ENCODE assay signal across 10 cellular contexts in the genomic region with DNA sequence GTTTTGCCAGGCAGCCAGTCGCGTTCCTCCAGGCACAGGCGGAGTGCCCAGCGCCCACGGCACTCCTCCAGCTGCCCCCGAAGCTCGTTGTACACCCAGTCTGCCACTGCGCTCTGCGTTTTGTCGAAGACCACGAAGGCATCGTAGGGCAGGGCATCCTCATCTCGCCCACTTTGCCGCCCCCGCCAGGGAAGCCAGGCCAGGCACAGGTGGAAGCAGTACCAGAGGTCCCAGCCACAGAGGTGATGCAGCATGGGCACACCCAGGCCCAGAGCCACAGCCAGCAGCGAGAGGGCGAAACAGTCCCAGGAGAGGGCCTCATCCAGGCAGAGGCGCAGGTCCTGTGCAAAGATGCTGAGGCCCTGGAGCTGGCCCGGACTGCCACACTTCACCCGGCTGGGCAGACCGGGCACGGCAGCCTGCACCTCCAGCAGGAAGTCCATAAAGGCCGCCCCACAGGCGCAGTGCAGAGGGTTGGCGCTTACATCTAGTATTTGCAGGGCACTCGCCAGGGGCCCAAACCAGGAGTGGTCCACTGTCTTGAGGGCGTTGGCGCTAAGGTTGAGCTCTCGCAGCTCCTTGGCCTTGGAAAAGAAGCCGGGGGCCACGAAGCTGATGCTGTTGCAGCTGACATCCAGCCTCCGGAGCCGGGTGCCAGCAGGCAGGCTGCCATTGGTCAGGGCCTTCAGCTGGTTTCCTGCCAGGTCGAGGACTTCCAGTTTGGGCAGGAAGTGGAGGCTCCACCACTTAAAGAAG. TPM values are rescaled to one million over a fixed set of nuclear protein-coding genes. Genes with fewer than 3 reads are reported as not detected.
DNase-seq lines count a peak whose midpoint lies in the region; ATAC-seq and TF ChIP-seq lines count a peak whose summit lies in the region.
"Had no signal": no experiment of that assay in that cellular context is flagged by ENCODE, and none has a peak within 500 bp of the region (broad histone marks: within the 10 kb centered on the region; RNA-seq: fewer than 3 reads in every experiment).

No MANE protein-coding gene starts in this region.

- H3K9me3 ChIP-seq in KOPT-K1 (ENCODE audit: insufficient read depth, low read length, poor library complexity, severe bottlenecking) (no peaks in the 10 kb centered on the region), spleen (no peaks in the 10 kb centered on the region)
- H3K9me3 ChIP-seq: neutrophil, thoracic aorta had no signal

- POLR2A ChIA-PET in activated B cell treated with CpG ODN at 0.5 μM for 24 hours (lab: Charles Lee), result interaction anchor here (0.6 to 5.1 kb wide), 5 partner anchors 10 to 1914 kb away, joined by 3 to 51 read pairs (median 8); partner anchors contain the start of gene WDR82

- peak overlapping the region in 3 of 8 donors; percentile 7 to 50 (median 11) for H3K4me3 ChIP-seq in spleen
- H3K4me3 ChIP-seq: thoracic aorta had no signal

- ATAC-seq in activated B cell treated with CpG ODN at 0.5 μM for 24 hours (ENCODE audit: low read depth) (no peak), HG03460 (IDR thresholded peaks at IDR 0.05; ENCODE audit: unreplicated experiment) (no peak)
- ATAC-seq in activated naive CD4-positive, alpha-beta T cell treated with anti-CD3 and anti-CD28 coated beads, Interleukin-2, amount 50 U/mL, for 72 hours, result peak; percentile 50 to 64

- TF ChIP-seq CTCF in activated B cell treated with CpG ODN at 0.5 μM for 24 hours (IDR thresholded peaks at IDR 0.05) (no peak), spleen (IDR thresholded peaks at IDR 0.05 in 8 of 11, conservative IDR thresholded peaks at IDR 0.05 in 3 of 11) (no peak)

- H3K36me3 ChIP-seq in KOPT-K1 (ENCODE audit: insufficient read depth, low read length) (peaks cover 18% of the 10 kb centered on the region; the same call in 1 of the 2 replicates), spleen (peaks cover 0 to 46% (median 0%) of the 10 kb centered on the region in 6 donors)
- H3K36me3 ChIP-seq: thoracic aorta had no signal

- H3K4me3 Mint-ChIP-seq in activated B cell treated with CpG ODN at 0.5 μM for 24 hours, result peak overlapping the region; percentile 11

- DNase-seq in activated B cell treated with CpG ODN at 0.5 μM for 24 hours (no peak), spleen (peak; percentile 88), D341Med (ENCODE audit: low spot score) (no peak), inferior parietal cortex (ENCODE audit: extremely low spot score) (no peak)
- DNase-seq in activated naive CD4-positive, alpha-beta T cell treated with anti-CD3 and anti-CD28 coated beads, Interleukin-2, amount 50 U/mL, for 72 hours (ENCODE audit: low spot score in 2 of 2), result peak in 1 of 2 donors; percentile 54
- DNase-seq: NCI-H2107 had no signal

- intact Hi-C loops in activated B cell treated with CpG ODN at 0.5 μM for 24 hours (cut with micrococcal nuclease) (loop anchor here (5.0 kb wide), 1 partner anchor 219 kb away; no protein-coding TSS in a partner anchor), spleen (cut with DNase I; ENCODE audit: low total_unique reads) (no loop called here)

- peaks cover 42 to 100% (median 92%) of the 10 kb centered on the region in 6 donors for H3K4me1 ChIP-seq in spleen

- no peak for TF ChIP-seq POLR2A in spleen (IDR thresholded peaks at IDR 0.05)

- peaks cover 47% of the 10 kb centered on the region for H3K36me3 Mint-ChIP-seq in activated B cell treated with CpG ODN at 0.5 μM for 24 hours (ENCODE audit: low read depth)
- no peaks in the 10 kb centered on the region for H3K36me3 Mint-ChIP-seq in activated naive CD4-positive, alpha-beta T cell treated with anti-CD3 and anti-CD28 coated beads, Interleukin-2, amount 50 U/mL, for 72 hours

- H3K4me1 Mint-ChIP-seq in activated B cell treated with CpG ODN at 0.5 μM for 24 hours, result peaks cover 95% of the 10 kb centered on the region

- no peaks in the 10 kb centered on the region for H3K9me3 Mint-ChIP-seq in activated B cell treated with CpG ODN at 0.5 μM for 24 hours
- H3K9me3 Mint-ChIP-seq in activated naive CD4-positive, alpha-beta T cell treated with anti-CD3 and anti-CD28 coated beads, Interleukin-2, amount 50 U/mL, for 72 hours, result no peaks in the 10 kb centered on the region

- 67 to 78% (median 74%) methylated on average over 15 to 34 of the region's 34 CpGs for WGBS in spleen, 5 donors

- H3K27ac ChIP-seq in KOPT-K1 (ENCODE audit: low read depth, low read length, poor library complexity, severe bottlenecking), result peak overlapping the region; percentile 90
- H3K27ac ChIP-seq in spleen, result peak overlapping the region in 3 of 8 donors; percentile 48 to 67 (median 61)
- H3K27ac ChIP-seq: thoracic aorta had no signal

- CTCF ChIA-PET in activated B cell treated with CpG ODN at 0.5 μM for 24 hours (lab: Charles Lee), result interaction anchor here (1.2 to 6.4 kb wide), 9 partner anchors 10 to 117 kb away, joined by 4 to 58 read pairs (median 30); partner anchors contain the start of genes GLYCTK, TWF2 and WDR82

- no peak overlapping the region for H3K27ac Mint-ChIP-seq in activated B cell treated with CpG ODN at 0.5 μM for 24 hours
- peak overlapping the region; percentile 85 to 93 for H3K27ac Mint-ChIP-seq in activated naive CD4-positive, alpha-beta T cell treated with anti-CD3 and anti-CD28 coated beads, Interleukin-2, amount 50 U/mL, for 72 hours

- H3K27me3 Mint-ChIP-seq in activated B cell treated with CpG ODN at 0.5 μM for 24 hours, result no peaks in the 10 kb centered on the region

- no peaks in the 10 kb centered on the region for H3K27me3 ChIP-seq in spleen (replicated peaks in 1 of 7)
- H3K27me3 ChIP-seq: neutrophil had no signal

RNA-seq across cellular contexts. Expression of gene TLR9, which starts 3.7 kb away (rescaled TPM):
- total RNA-seq in activated B cell treated with CpG ODN at 0.5 μM for 24 hours, result 10.4 and 11.4 TPM in 2 replicates
- under 1 TPM; 0.18 to 0.86 TPM for total RNA-seq in activated naive CD4-positive, alpha-beta T cell treated with anti-CD3 and anti-CD28 coated beads, Interleukin-2, amount 50 U/mL, for 72 hours
- 1 to 10 TPM; 2.3 to 7.7 (median 4.2) TPM for total RNA-seq in spleen
- polyA plus RNA-seq in spleen, result 1 to 10 TPM in 1 of 3 donors, under 1 TPM in 1, not detected in 1; 0.55 to 3.8 TPM
- total RNA-seq: thoracic aorta had no signal

RNA-seq across cellular contexts. Expression of gene TWF2, which starts 17.2 kb away (rescaled TPM):
- total RNA-seq in activated B cell treated with CpG ODN at 0.5 μM for 24 hours, result 74.1 and 76.7 TPM in 2 replicates
- total RNA-seq in activated naive CD4-positive, alpha-beta T cell treated with anti-CD3 and anti-CD28 coated beads, Interleukin-2, amount 50 U/mL, for 72 hours, result 100 to 1,000 TPM in 1 of 2 donors, 10 to 100 TPM in 1; 75.8 to 139 TPM
- 100 to 1,000 TPM in 1 of 7 donors, 10 to 100 TPM in 6; 57.5 to 109 (median 68.2) TPM for total RNA-seq in spleen
- polyA plus RNA-seq in spleen, result 10 to 100 TPM; 47.3 to 71.4 (median 59.8) TPM

RNA-seq across cellular contexts. Expression of gene ALAS1, which starts 23.8 kb away (rescaled TPM):
- total RNA-seq in activated B cell treated with CpG ODN at 0.5 μM for 24 hours (25.9 and 27.6 TPM in 2 replicates), spleen (10 to 100 TPM; 25.3 to 40.8 (median 33.8) TPM)
- total RNA-seq in activated naive CD4-positive, alpha-beta T cell treated with anti-CD3 and anti-CD28 coated beads, Interleukin-2, amount 50 U/mL, for 72 hours, result 10 to 100 TPM; 56.1 to 72.0 TPM
- 10 to 100 TPM; 13.0 to 25.3 (median 15.4) TPM for polyA plus RNA-seq in spleen

RNA-seq across cellular contexts. Expression of gene PPM1M, which starts 23.8 kb away (rescaled TPM):
- total RNA-seq in activated B cell treated with CpG ODN at 0.5 μM for 24 hours (44.4 and 44.6 TPM in 2 replicates), spleen (10 to 100 TPM; 26.3 to 77.8 (median 55.8) TPM)
- total RNA-seq in activated naive CD4-positive, alpha-beta T cell treated with anti-CD3 and anti-CD28 coated beads, Interleukin-2, amount 50 U/mL, for 72 hours, result 10 to 100 TPM; 52.3 to 74.1 TPM
- polyA plus RNA-seq in spleen, result 10 to 100 TPM; 29.2 to 37.2 (median 33.6) TPM

RNA-seq across cellular contexts. Expression of gene WDR82, which starts 56.7 kb away (rescaled TPM):
- 84.1 and 86.4 TPM in 2 replicates for total RNA-seq in activated B cell treated with CpG ODN at 0.5 μM for 24 hours
- 100 to 1,000 TPM in 1 of 2 donors, 10 to 100 TPM in 1; 96.6 to 129 TPM for total RNA-seq in activated naive CD4-positive, alpha-beta T cell treated with anti-CD3 and anti-CD28 coated beads, Interleukin-2, amount 50 U/mL, for 72 hours
- total RNA-seq in spleen, result 10 to 100 TPM; 60.5 to 80.6 (median 72.0) TPM
- polyA plus RNA-seq in spleen, result 10 to 100 TPM; 20.9 to 35.8 (median 23.6) TPM

Comparison
In these comparisons a context has a peak if more than half of its experiments do, and no peak if none do; other contexts are left out.
1. ATAC-seq: peak in activated naive CD4-positive, alpha-beta T cell treated with anti-CD3 and anti-CD28 coated beads, Interleukin-2, amount 50 U/mL, for 72 hours (2 of 2); none in activated B cell treated with CpG ODN at 0.5 μM for 24 hours (single experiment) and HG03460 (single experiment).